In the genomic region with DNA sequence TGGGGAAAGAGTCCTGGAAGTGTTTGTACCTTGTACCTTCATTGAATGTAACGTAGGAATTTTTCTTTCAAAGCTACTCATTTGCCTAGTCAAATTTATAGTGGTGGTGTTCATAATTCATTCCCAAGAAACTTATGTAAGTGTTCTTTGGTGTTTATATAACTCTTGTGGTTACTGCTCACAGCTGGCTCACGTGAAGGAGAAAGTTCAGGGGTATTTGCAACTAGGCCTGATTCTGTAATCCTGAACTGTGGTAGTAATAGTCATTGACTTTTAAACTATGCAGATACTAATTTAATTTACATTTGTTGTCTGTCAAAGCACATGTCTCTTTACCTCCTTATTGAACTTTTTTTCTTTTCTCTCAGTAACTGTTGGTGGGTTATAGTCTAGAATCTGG, we compare ENCODE assay signal across 13 cellular contexts. TPM values are rescaled to one million over a fixed set of nuclear protein-coding genes. Genes with fewer than 3 reads are reported as not detected.
DNase-seq lines count a peak whose midpoint lies in the region; ATAC-seq and TF ChIP-seq lines count a peak whose summit lies in the region.
"Had no signal": no experiment of that assay in that cellular context is flagged by ENCODE, and none has a peak within 500 bp of the region (broad histone marks: within the 10 kb centered on the region; RNA-seq: fewer than 3 reads in every experiment).

No MANE protein-coding gene starts in this region.

- 57% methylated on average over 2 of the region's 2 CpGs for WGBS in hepatocyte (ENCODE audit: low lambda C conversion rate, missing lambda C conversion rate)

- ATAC-seq in GM21423 (IDR thresholded peaks at IDR 0.05; ENCODE audit: unreplicated experiment), result no peak
- no peak for ATAC-seq in GM19324 (IDR thresholded peaks at IDR 0.05; ENCODE audit: low FRiP score, unreplicated experiment)
- ATAC-seq: Panc1 had no signal

- no peaks in the 10 kb centered on the region for H3K9me2 ChIP-seq in hepatocyte (replicated peaks; ENCODE audit: insufficient read depth)

- H3K27ac ChIP-seq in hepatocyte, result peak overlapping the region; percentile 22

- DNase-seq in GM04504 (ENCODE audit: low read depth) (peak; percentile 21), amniotic epithelial cell (ENCODE audit: low read depth) (peak; percentile 87), hepatocyte (ENCODE audit: low spot score) (no peak), smooth muscle cell of the brain vasculature (ENCODE audit: low read depth, low spot score) (peak; percentile 18), DMS 273 (lab: John Stamatoyannopoulos, UW; ENCODE audit: unreplicated experiment) (no peak)
- DNase-seq in stimulated activated CD4-positive, alpha-beta T cell treated with anti-CD3 and anti-CD28 coated beads, Interleukin-4, amount 100 ng/mL, for 1 hour, result no peak
- DNase-seq: activated T-cell treated with anti-CD3 and anti-CD28 coated beads, Interleukin-2, amount 50 U/mL, for 24 hours; cerebellar nuclear complex; DMS 273 treated with DMSO at 0.1 percent for 48 hours; NCI-H2081 treated with DMSO at 0.1 percent for 48 hours had no signal

- peaks cover 34% of the 10 kb centered on the region for H3K79me2 ChIP-seq in hepatocyte

- peaks cover 22% of the 10 kb centered on the region for H3K4me1 ChIP-seq in hepatocyte (ENCODE audit: insufficient read depth)

- H4K20me1 ChIP-seq in hepatocyte (ENCODE audit: insufficient read depth, poor library complexity, severe bottlenecking), result no peaks in the 10 kb centered on the region

- no peak overlapping the region for H3K4me3 ChIP-seq in hepatocyte

- no peaks in the 10 kb centered on the region for H3K9me3 ChIP-seq in hepatocyte (ENCODE audit: low read depth)

- no peak overlapping the region for H2AFZ ChIP-seq in hepatocyte

- no peak overlapping the region for H3K4me2 ChIP-seq in hepatocyte

- no peak for TF ChIP-seq CTCF in hepatocyte (IDR thresholded peaks at IDR 0.05; ENCODE audit: poor library complexity)

- H3K36me3 ChIP-seq in hepatocyte (replicated peaks; ENCODE audit: insufficient read depth, low read depth), result no peaks in the 10 kb centered on the region

- no peaks in the 10 kb centered on the region for H3K27me3 ChIP-seq in hepatocyte

RNA-seq across cellular contexts. Expression of gene TEX264, which starts 50.5 kb away (rescaled TPM):
- total RNA-seq in hepatocyte, result 57.4 and 59.6 TPM in 2 replicates
- polyA plus RNA-seq in hepatocyte, result 98.7 and 103 TPM in 2 replicates

Comparison
In these comparisons a context has a peak if more than half of its experiments do, and no peak if none do; other contexts are left out.
1. DNase-seq: peak in GM04504 (single experiment), amniotic epithelial cell (single experiment) and smooth muscle cell of the brain vasculature (single experiment); none in hepatocyte (single experiment), DMS 273 (single experiment) and stimulated activated CD4-positive, alpha-beta T cell treated with anti-CD3 and anti-CD28 coated beads, Interleukin-4, amount 100 ng/mL, for 1 hour (single experiment).